Comparison of ENCODE assay signal across 14 cellular contexts in genomic region chr15:99721896-99722295, GRCh38. TPM values are rescaled to one million over a fixed set of nuclear protein-coding genes. Genes with fewer than 3 reads are reported as not detected.
DNase-seq lines count a peak whose midpoint lies in the region; TF ChIP-seq lines count a peak whose summit lies in the region.
"Had no signal": no experiment of that assay in that cellular context is flagged by ENCODE, and none has a peak within 500 bp of the region (broad histone marks: within the 10 kb centered on the region; RNA-seq: fewer than 3 reads in every experiment).

No MANE protein-coding gene starts in this region.

- no peak overlapping the region for H3K4me3 Mint-ChIP-seq in activated CD4-positive, alpha-beta T cell treated with anti-CD3 and anti-CD28 coated beads, Interleukin-2, amount 10 ng/mL, durations not matched to agents 7 days and 5 days
- H3K4me3 Mint-ChIP-seq in activated CD4-positive, alpha-beta T cell treated with anti-CD3 and anti-CD28 coated beads, Interleukin-2, amount 10 ng/mL, durations not matched to agents 24 days and 14 days: no peak overlapping the region
- no peak overlapping the region for H3K4me3 Mint-ChIP-seq in osteocyte (ENCODE audit: unreplicated experiment)

- H3K9me3 ChIP-seq in BLaER1 treated with 17β-estradiol and CSF1 and Interleukin-3, amounts not matched to agents 10 nM and 100 nM (replicated peaks in 1 of 11): peaks cover 9 to 42% (median 36%) of the 10 kb centered on the region in 11 experiments; a peak in 20 of 22 replicates
- no peaks in the 10 kb centered on the region for H3K9me3 ChIP-seq in esophagus muscularis mucosa

- 0 out of 22 replicates have a peak, but pooled peaks cover 0 to 5% (median 0%) of the 10 kb centered on the region in 11 experiments for H3K27me3 ChIP-seq in BLaER1 treated with 17β-estradiol and CSF1 and Interleukin-3, amounts not matched to agents 10 nM and 100 nM
- no peaks in the 10 kb centered on the region for H3K27me3 ChIP-seq in esophagus muscularis mucosa

- peak overlapping the region in 4 of 11 experiments; percentile 81 to 86 (median 84); a peak in 7 of 22 replicates for H3K27ac ChIP-seq in BLaER1 treated with 17β-estradiol and CSF1 and Interleukin-3, amounts not matched to agents 10 nM and 100 nM
- H3K27ac ChIP-seq in epithelial cell of prostate (peak overlapping the region; percentile 65), esophagus muscularis mucosa (replicated peaks in 1 of 4) (no peak overlapping the region)
- H3K27ac ChIP-seq: C4-2B, GM23248 had no signal

- H3K27ac Mint-ChIP-seq in activated CD4-positive, alpha-beta T cell treated with anti-CD3 and anti-CD28 coated beads, Interleukin-2, amount 10 ng/mL, durations not matched to agents 7 days and 5 days: peak overlapping the region; percentile 83
- no peak overlapping the region for H3K27ac Mint-ChIP-seq in activated CD4-positive, alpha-beta T cell treated with anti-CD3 and anti-CD28 coated beads, Interleukin-2, amount 10 ng/mL, durations not matched to agents 24 days and 14 days
- H3K27ac Mint-ChIP-seq in osteocyte (ENCODE audit: unreplicated experiment): peak overlapping the region; percentile 11

- TF ChIP-seq CTCF in osteocyte (IDR thresholded peaks at IDR 0.05) (no peak), esophagus muscularis mucosa (IDR thresholded peaks at IDR 0.05) (no peak)

- peaks cover 19% of the 10 kb centered on the region for H3K36me3 Mint-ChIP-seq in activated CD4-positive, alpha-beta T cell treated with anti-CD3 and anti-CD28 coated beads, Interleukin-2, amount 10 ng/mL, durations not matched to agents 7 days and 5 days (ENCODE audit: low read depth)
- H3K36me3 Mint-ChIP-seq in activated CD4-positive, alpha-beta T cell treated with anti-CD3 and anti-CD28 coated beads, Interleukin-2, amount 10 ng/mL, durations not matched to agents 24 days and 14 days (ENCODE audit: low read depth): peaks cover 14% of the 10 kb centered on the region
- H3K36me3 Mint-ChIP-seq in osteocyte (ENCODE audit: unreplicated experiment): peaks cover 19% of the 10 kb centered on the region

- peaks cover 0 to 41% (median 6%) of the 10 kb centered on the region in 11 experiments; a peak in 10 of 22 replicates for H4K20me1 ChIP-seq in BLaER1 treated with 17β-estradiol and CSF1 and Interleukin-3, amounts not matched to agents 10 nM and 100 nM

- WGBS in esophagus muscularis mucosa: 76% methylated on average over 4 of the region's 4 CpGs

- CTCF ChIA-PET in activated CD4-positive, alpha-beta T cell treated with anti-CD3 and anti-CD28 coated beads, Interleukin-2, amount 10 ng/mL, durations not matched to agents 7 days and 5 days (lab: Charles Lee): interaction anchor here (1.3 kb wide), 1 partner anchor 18 kb away, joined by 3 read pairs; no protein-coding TSS in a partner anchor

- intact Hi-C loops in activated CD4-positive, alpha-beta T cell treated with anti-CD3 and anti-CD28 coated beads, Interleukin-2, amount 10 ng/mL, durations not matched to agents 24 days and 14 days (cut with micrococcal nuclease): loop anchor here (1.0 kb wide), 1 partner anchor 11 kb away; the partner anchor contains the start of gene LYSMD4
- intact Hi-C loops in esophagus muscularis mucosa (cut with DNase I): no loop called here

- H3K36me3 ChIP-seq in BLaER1 treated with 17β-estradiol and CSF1 and Interleukin-3, amounts not matched to agents 10 nM and 100 nM: peaks cover 0 to 29% (median 7%) of the 10 kb centered on the region in 11 experiments; a peak in 9 of 22 replicates
- peaks cover 0 to 11% (median 4%) of the 10 kb centered on the region in 4 donors for H3K36me3 ChIP-seq in esophagus muscularis mucosa

- H3K4me1 Mint-ChIP-seq in activated CD4-positive, alpha-beta T cell treated with anti-CD3 and anti-CD28 coated beads, Interleukin-2, amount 10 ng/mL, durations not matched to agents 7 days and 5 days: peaks cover 33% of the 10 kb centered on the region
- H3K4me1 Mint-ChIP-seq in activated CD4-positive, alpha-beta T cell treated with anti-CD3 and anti-CD28 coated beads, Interleukin-2, amount 10 ng/mL, durations not matched to agents 24 days and 14 days: peaks cover 34% of the 10 kb centered on the region
- peaks cover 26% of the 10 kb centered on the region for H3K4me1 Mint-ChIP-seq in osteocyte (ENCODE audit: unreplicated experiment)

- H3K9ac ChIP-seq in BLaER1 treated with 17β-estradiol and CSF1 and Interleukin-3, amounts not matched to agents 10 nM and 100 nM: no peak overlapping the region
- H3K9ac ChIP-seq: GM23248 had no signal

- H3K4me3 ChIP-seq in BLaER1 treated with 17β-estradiol and CSF1 and Interleukin-3, amounts not matched to agents 10 nM and 100 nM: no peak overlapping the region
- no peak overlapping the region for H3K4me3 ChIP-seq in esophagus muscularis mucosa
- H3K4me3 ChIP-seq: GM12878, GM23248 had no signal

- no peak for DNase-seq in activated CD4-positive, alpha-beta T cell treated with anti-CD3 and anti-CD28 coated beads, Interleukin-2, amount 10 ng/mL, durations not matched to agents 7 days and 5 days
- DNase-seq in activated CD4-positive, alpha-beta T cell treated with anti-CD3 and anti-CD28 coated beads, Interleukin-2, amount 10 ng/mL, durations not matched to agents 24 days and 14 days: no peak
- DNase-seq in epithelial cell of prostate (ENCODE audit: low read depth, low spot score) (no peak), osteocyte (ENCODE audit: extremely low spot score, unreplicated experiment) (peak; percentile 25), amniotic stem cell (lab: John Stamatoyannopoulos, UW) (no peak), medulla oblongata (ENCODE audit: extremely low spot score) (no peak), esophagus muscularis mucosa (ENCODE audit: extremely low spot score) (no peak)
- DNase-seq: 8988T, GM23248, NCI-H1417 treated with DMSO at 0.1 percent for 48 hours, NCI-H2029 had no signal

- H3K9me3 Mint-ChIP-seq in activated CD4-positive, alpha-beta T cell treated with anti-CD3 and anti-CD28 coated beads, Interleukin-2, amount 10 ng/mL, durations not matched to agents 7 days and 5 days: no peaks in the 10 kb centered on the region
- H3K9me3 Mint-ChIP-seq in activated CD4-positive, alpha-beta T cell treated with anti-CD3 and anti-CD28 coated beads, Interleukin-2, amount 10 ng/mL, durations not matched to agents 24 days and 14 days: no peaks in the 10 kb centered on the region
- H3K9me3 Mint-ChIP-seq in osteocyte (ENCODE audit: unreplicated experiment): no peaks in the 10 kb centered on the region

- no peaks in the 10 kb centered on the region for H3K27me3 Mint-ChIP-seq in activated CD4-positive, alpha-beta T cell treated with anti-CD3 and anti-CD28 coated beads, Interleukin-2, amount 10 ng/mL, durations not matched to agents 7 days and 5 days
- H3K27me3 Mint-ChIP-seq in activated CD4-positive, alpha-beta T cell treated with anti-CD3 and anti-CD28 coated beads, Interleukin-2, amount 10 ng/mL, durations not matched to agents 24 days and 14 days: no peaks in the 10 kb centered on the region
- H3K27me3 Mint-ChIP-seq in osteocyte (ENCODE audit: unreplicated experiment): no peaks in the 10 kb centered on the region

- POLR2A ChIA-PET in activated CD4-positive, alpha-beta T cell treated with anti-CD3 and anti-CD28 coated beads, Interleukin-2, amount 10 ng/mL, durations not matched to agents 7 days and 5 days (lab: Charles Lee): no interaction called here

- TF ChIP-seq EP300 in esophagus muscularis mucosa (IDR thresholded peaks at IDR 0.05): no peak

- H3K4me1 ChIP-seq in BLaER1 treated with 17β-estradiol and CSF1 and Interleukin-3, amounts not matched to agents 10 nM and 100 nM: peaks cover 58 to 92% (median 76%) of the 10 kb centered on the region in 10 experiments
- H3K4me1 ChIP-seq in esophagus muscularis mucosa: peaks cover 22 to 37% (median 28%) of the 10 kb centered on the region in 4 donors

- H3K4me2 ChIP-seq in BLaER1 treated with 17β-estradiol and CSF1 and Interleukin-3, amounts not matched to agents 10 nM and 100 nM: peak overlapping the region in 6 of 11 experiments; percentile 73 to 98 (median 96); a peak in 13 of 22 replicates

- no peak for TF ChIP-seq POLR2A in esophagus muscularis mucosa (IDR thresholded peaks at IDR 0.05; ENCODE audit: low read depth)

RNA-seq across cellular contexts. Expression of gene LYSMD4, which starts 11.3 kb away (rescaled TPM):
- 10 to 100 TPM; 10.9 to 11.1 TPM for total RNA-seq in activated CD4-positive, alpha-beta T cell treated with anti-CD3 and anti-CD28 coated beads, Interleukin-2, amount 10 ng/mL, durations not matched to agents 7 days and 5 days
- total RNA-seq in activated CD4-positive, alpha-beta T cell treated with anti-CD3 and anti-CD28 coated beads, Interleukin-2, amount 10 ng/mL, durations not matched to agents 24 days and 14 days: 6.4 and 6.6 TPM in 2 replicates
- total RNA-seq in osteocyte (11.3 and 14.1 TPM in 2 replicates), esophagus muscularis mucosa (10 to 100 TPM in 3 of 4 donors, 1 to 10 TPM in 1; 7.6 to 15.8 (median 15.2) TPM)
